In the genomic region with DNA sequence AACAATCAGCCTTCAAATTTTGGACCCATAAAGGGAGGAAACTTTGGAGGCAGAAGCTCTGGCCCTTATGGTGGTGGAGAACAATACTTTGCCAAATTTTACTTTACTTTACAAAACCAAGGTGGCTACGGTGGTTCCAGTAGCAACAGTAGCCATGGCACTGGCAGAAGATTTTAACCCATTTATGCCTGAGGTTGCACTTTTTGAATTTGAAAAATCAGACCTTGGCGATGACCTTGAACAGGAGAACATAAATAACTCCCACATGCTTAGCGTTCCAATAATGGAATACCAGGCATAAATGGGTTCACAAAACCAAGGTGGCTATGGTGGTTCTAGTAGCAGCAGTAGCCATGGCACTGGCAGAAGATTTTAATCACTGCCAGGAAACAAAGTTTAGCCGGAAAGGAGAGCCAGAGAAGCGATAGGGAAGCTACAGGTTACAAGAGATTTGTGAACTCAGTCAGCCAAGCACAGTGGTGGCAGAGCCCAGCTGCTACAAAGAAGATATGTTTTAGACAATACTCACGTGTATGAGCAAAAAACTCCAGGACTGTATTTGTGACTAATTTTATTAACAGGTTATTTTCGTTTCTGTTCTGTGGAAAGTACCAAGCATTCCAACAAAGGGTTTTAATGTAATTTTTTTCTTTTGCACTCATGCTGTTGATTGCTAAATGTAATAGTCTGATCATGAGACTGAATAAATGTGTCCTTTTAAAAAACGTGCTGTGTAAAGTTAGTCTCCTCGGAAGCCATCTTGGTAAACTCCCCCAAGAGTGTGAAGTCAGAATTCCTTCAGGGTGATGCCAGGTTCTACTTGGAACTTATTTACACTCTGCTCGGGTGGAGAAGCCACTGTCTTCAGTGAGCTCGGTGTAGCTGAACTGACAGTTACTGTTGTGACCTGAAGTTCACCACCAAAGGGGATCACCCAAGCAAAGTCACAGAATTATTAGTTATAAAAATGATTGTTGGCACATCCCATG, we compare ENCODE assay signal across 1 cellular context.
TF ChIP-seq lines count a peak whose summit lies in the region.

No MANE protein-coding gene starts in this region.

TF ChIP-seq in GM12878, 131 proteins besides CTCF, POLR2A, EP300 and RAD21 (continued from another document):
- peak; percentile 66 for TF ChIP-seq JUNB (IDR thresholded peaks at IDR 0.05)
- TF ChIP-seq, protein P1, sequence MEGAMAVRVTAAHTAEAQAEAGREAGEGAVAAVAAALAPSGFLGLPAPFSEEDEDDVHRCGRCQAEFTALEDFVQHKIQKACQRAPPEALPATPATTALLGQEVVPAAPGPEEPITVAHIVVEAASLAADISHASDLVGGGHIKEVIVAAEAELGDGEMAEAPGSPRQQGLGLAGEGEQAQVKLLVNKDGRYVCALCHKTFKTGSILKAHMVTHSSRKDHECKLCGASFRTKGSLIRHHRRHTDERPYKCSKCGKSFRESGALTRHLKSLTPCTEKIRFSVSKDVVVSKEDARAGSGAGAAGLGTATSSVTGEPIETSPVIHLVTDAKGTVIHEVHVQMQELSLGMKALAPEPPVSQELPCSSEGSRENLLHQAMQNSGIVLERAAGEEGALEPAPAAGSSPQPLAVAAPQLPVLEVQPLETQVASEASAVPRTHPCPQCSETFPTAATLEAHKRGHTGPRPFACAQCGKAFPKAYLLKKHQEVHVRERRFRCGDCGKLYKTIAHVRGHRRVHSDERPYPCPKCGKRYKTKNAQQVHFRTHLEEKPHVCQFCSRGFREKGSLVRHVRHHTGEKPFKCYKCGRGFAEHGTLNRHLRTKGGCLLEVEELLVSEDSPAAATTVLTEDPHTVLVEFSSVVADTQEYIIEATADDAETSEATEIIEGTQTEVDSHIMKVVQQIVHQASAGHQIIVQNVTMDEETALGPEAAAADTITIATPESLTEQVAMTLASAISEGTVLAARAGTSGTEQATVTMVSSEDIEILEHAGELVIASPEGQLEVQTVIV (IDR thresholded peaks at IDR 0.05; ENCODE audit: borderline replicate concordance, partially characterized antibody) = no peak
- TF ChIP-seq MEF2B (IDR thresholded peaks at IDR 0.05; ENCODE audit: partially characterized antibody, poor library complexity, severe bottlenecking) = peak; percentile 9
- TF ChIP-seq JUND (IDR thresholded peaks at IDR 0.05; ENCODE audit: low read depth, low read length) = no peak
- TF ChIP-seq HSF1 (IDR thresholded peaks at IDR 0.05; ENCODE audit: low read depth, low read length) = no peak
- no peak for TF ChIP-seq IRF5 (IDR thresholded peaks at IDR 0.05; ENCODE audit: borderline replicate concordance)
TF ChIP-seq in GM12878: peak in this region for 30.
